ENCODE assay signal across 14 cellular contexts in the genomic region with DNA sequence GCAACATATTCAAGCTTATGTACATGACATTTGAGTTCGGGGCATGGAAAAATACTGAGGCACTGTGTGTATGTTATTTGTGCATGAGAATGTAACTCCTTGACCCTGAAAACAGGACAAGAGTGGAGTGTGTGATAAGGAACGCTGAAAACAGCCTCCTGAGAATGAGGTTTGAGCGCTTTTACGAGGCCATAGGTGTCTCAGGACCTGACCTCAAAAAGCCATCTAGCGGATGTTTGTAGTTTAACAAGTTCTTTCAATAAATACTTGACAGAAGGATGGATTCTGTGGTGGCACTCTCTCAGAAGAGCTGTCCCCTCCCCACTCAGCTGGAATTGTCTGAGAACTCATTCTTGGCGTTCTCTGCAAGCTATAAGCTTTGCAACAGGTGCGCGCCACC.
DNase-seq lines count a peak whose midpoint lies in the region; ATAC-seq lines count a peak whose summit lies in the region.
"Had no signal": no experiment of that assay in that cellular context is flagged by ENCODE, and none has a peak within 500 bp of the region (broad histone marks: within the 10 kb centered on the region; RNA-seq: fewer than 3 reads in every experiment).

No MANE protein-coding gene starts in this region.

- peak; percentile 18 for DNase-seq in ELR (ENCODE audit: low read depth)
- peak; percentile 31 for DNase-seq in Jurkat, Clone E6-1 (ENCODE audit: low read depth, low spot score)
- peak; percentile 59 for DNase-seq in SHP77 treated with DMSO at 0.1 percent for 48 hours (lab: John Stamatoyannopoulos, UW)
- peak; percentile 29 for DNase-seq in iPS-NIHi11 (ENCODE audit: low spot score)
- no peak for DNase-seq in left ventricle myocardium superior
- no peak for DNase-seq in NCI-H1436 (lab: John Stamatoyannopoulos, UW)
- DNase-seq: activated gamma-delta T cell; CD4-positive, CD25-positive, alpha-beta regulatory T cell; GF-D8; Karpas-422; left cardiac atrium; nephron progenitor cell had no signal

- H3K4me3 ChIP-seq in Jurkat, Clone E6-1 (ENCODE audit: low read length): no peak overlapping the region

- ATAC-seq in left ventricle myocardium superior (no peak), HG03175 (IDR thresholded peaks at IDR 0.05; ENCODE audit: unreplicated experiment) (no peak)
- ATAC-seq: left cardiac atrium, sciatic nerve had no signal

- intact Hi-C loops in left ventricle myocardium superior (cut with micrococcal nuclease): no loop called here

Comparison
In these comparisons a context has a peak if more than half of its experiments do, and no peak if none do; other contexts are left out.
1. DNase-seq: peak in ELR (single experiment), Jurkat, Clone E6-1 (single experiment), SHP77 treated with DMSO at 0.1 percent for 48 hours (single experiment) and iPS-NIHi11 (single experiment); none in left ventricle myocardium superior (single experiment) and NCI-H1436 (single experiment).